Comparison of ENCODE assay signal across 12 cellular contexts in the genomic region with DNA sequence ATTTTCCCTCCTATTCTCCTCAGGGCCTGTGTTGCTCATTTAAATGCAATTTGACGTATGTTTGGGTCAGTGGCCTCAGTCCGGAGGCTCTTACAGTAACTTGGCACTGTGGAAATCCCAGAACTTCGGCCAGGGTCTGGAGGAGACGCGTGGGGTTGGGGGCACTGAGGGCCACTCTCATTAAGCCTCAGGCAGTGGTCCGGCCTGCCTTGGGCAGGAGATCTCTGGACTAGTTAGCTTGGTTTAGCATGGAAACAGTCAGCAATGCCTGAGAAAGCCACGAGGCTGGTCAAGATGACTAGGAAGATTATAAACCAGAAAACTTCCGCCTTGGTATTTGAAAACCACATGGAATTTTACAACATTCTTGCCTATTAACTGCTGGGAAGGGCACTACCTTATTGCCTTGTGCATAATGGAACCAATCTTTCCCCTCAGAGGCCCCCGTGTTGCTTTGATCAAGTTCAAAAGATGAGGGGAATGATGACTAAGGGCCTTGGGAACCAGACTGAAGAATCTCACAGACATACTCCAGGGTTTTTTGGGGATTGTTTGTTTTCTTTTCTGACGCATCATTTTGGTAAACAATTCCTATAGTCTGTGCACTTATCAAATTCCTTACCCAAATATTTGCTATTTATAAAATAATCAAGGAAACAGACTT.
DNase-seq lines count a peak whose midpoint lies in the region; ATAC-seq, FAIRE-seq and TF ChIP-seq lines count a peak whose summit lies in the region.
"Had no signal": no experiment of that assay in that cellular context is flagged by ENCODE, and none has a peak within 500 bp of the region (broad histone marks: within the 10 kb centered on the region; RNA-seq: fewer than 3 reads in every experiment).

No MANE protein-coding gene starts in this region.

- H3K4me3 ChIP-seq in K562, result no peak overlapping the region
- no peak overlapping the region for H3K4me3 ChIP-seq in kidney epithelial cell (ENCODE audit: low read depth, low read length)
- H3K4me3 ChIP-seq in vagina, result no peak overlapping the region
- H3K4me3 ChIP-seq: suprapubic skin had no signal

- H3K36me3 Mint-ChIP-seq in activated naive CD4-positive, alpha-beta T cell treated with anti-CD3 and anti-CD28 coated beads, Interleukin-2, amount 50 U/mL, for 24 hours, result no peaks in the 10 kb centered on the region
- H3K36me3 Mint-ChIP-seq in activated naive CD4-positive, alpha-beta T cell treated with anti-CD3 and anti-CD28 coated beads, Interleukin-2, amount 10 ng/mL, durations not matched to agents 7 days and 5 days, result no peaks in the 10 kb centered on the region

- H3K27ac Mint-ChIP-seq in activated naive CD4-positive, alpha-beta T cell treated with anti-CD3 and anti-CD28 coated beads, Interleukin-2, amount 50 U/mL, for 24 hours, result peak overlapping the region; percentile 68
- H3K27ac Mint-ChIP-seq in activated naive CD4-positive, alpha-beta T cell treated with anti-CD3 and anti-CD28 coated beads, Interleukin-2, amount 10 ng/mL, durations not matched to agents 7 days and 5 days, result no peak overlapping the region

- CTCF ChIA-PET in activated naive CD4-positive, alpha-beta T cell treated with anti-CD3 and anti-CD28 coated beads, Interleukin-2, amount 10 ng/mL, durations not matched to agents 7 days and 5 days (lab: Charles Lee), result no interaction called here
- CTCF ChIA-PET in K562 (lab: Yijun Ruan, JAX; ENCODE audit: low intra/inter-chr PET ratio), result no interaction called here

- H3K4me3 Mint-ChIP-seq in activated naive CD4-positive, alpha-beta T cell treated with anti-CD3 and anti-CD28 coated beads, Interleukin-2, amount 50 U/mL, for 24 hours, result no peak overlapping the region
- H3K4me3 Mint-ChIP-seq in activated naive CD4-positive, alpha-beta T cell treated with anti-CD3 and anti-CD28 coated beads, Interleukin-2, amount 10 ng/mL, durations not matched to agents 7 days and 5 days, result no peak overlapping the region

- no peak overlapping the region for H3K9ac ChIP-seq in K562 (ENCODE audit: insufficient read depth in 1 of 2, low read depth in 2 of 2, low read length in 2 of 2)

- in situ Hi-C loops in K562 (cut with MboI), result no loop called here

- H3K27me3 Mint-ChIP-seq in activated naive CD4-positive, alpha-beta T cell treated with anti-CD3 and anti-CD28 coated beads, Interleukin-2, amount 50 U/mL, for 24 hours, result peaks cover 7% of the 10 kb centered on the region
- peaks cover 28% of the 10 kb centered on the region for H3K27me3 Mint-ChIP-seq in activated naive CD4-positive, alpha-beta T cell treated with anti-CD3 and anti-CD28 coated beads, Interleukin-2, amount 10 ng/mL, durations not matched to agents 7 days and 5 days

- no peak for TF ChIP-seq CTCF in K562 (IDR thresholded peaks at IDR 0.05 in 2 of 3, conservative IDR thresholded peaks at IDR 0.05 in 1 of 3; ENCODE audit: insufficient read depth in 2 of 3, low read depth in 1 of 3, low read length in 3 of 3)
- TF ChIP-seq CTCF in kidney epithelial cell (IDR thresholded peaks at IDR 0.05; ENCODE audit: insufficient read depth, low read length, poor library complexity, severe bottlenecking), result no peak
- TF ChIP-seq CTCF in vagina (IDR thresholded peaks at IDR 0.05), result no peak

- intact Hi-C loops in K562 (cut with micrococcal nuclease) (no loop called here), vagina (cut with DNase I) (loop anchor here (5.0 kb wide), 1 partner anchor 183 kb away; no protein-coding TSS in a partner anchor)

- H3K79me2 ChIP-seq in K562 (ENCODE audit: control insufficient read depth, insufficient read depth, low read length), result no peaks in the 10 kb centered on the region

- ATAC-seq in K562, result no peak; the same call in 1 of the 3 replicates

- H3K27ac ChIP-seq in K562 (ENCODE audit: extremely low read depth, low read depth, low read length) (no peak overlapping the region), vagina (peak overlapping the region; percentile 58)
- H3K27ac ChIP-seq: suprapubic skin had no signal

- DNase-seq in activated naive CD4-positive, alpha-beta T cell treated with anti-CD3 and anti-CD28 coated beads, Interleukin-2, amount 10 ng/mL, durations not matched to agents 7 days and 5 days, result no peak
- DNase-seq in K562 (ENCODE audit: extremely low read depth in 1 of 4, low spot score in 3 of 4), result no peak
- DNase-seq in kidney epithelial cell (ENCODE audit: low read depth), result peak; percentile 92
- DNase-seq in vagina (ENCODE audit: extremely low spot score in 2 of 2), result no peak
- no peak for DNase-seq in NCI-H1417 (lab: John Stamatoyannopoulos, UW)
- no peak for DNase-seq in NK-92 (lab: John Stamatoyannopoulos, UW; ENCODE audit: unreplicated experiment)
- no peak for DNase-seq in NCI-H2107 (lab: John Stamatoyannopoulos, UW)
- DNase-seq: activated T-cell treated with anti-CD3 and anti-CD28 coated beads, Interleukin-2, amount 50 U/mL, for 1 hour; NCI-H2081 treated with DMSO at 0.1 percent for 48 hours had no signal

- H2AFZ ChIP-seq in K562 (ENCODE audit: low read depth, low read length), result peak overlapping the region; percentile 69; the same call in 1 of the 2 replicates

- BruUV-seq in K562 (replicated peaks; lab: Mats Ljungman, UMichigan), result no TSS peak

- POLR2A ChIA-PET in K562 (lab: Yijun Ruan, JAX), result no interaction called here

- no peaks in the 10 kb centered on the region for H3K36me3 ChIP-seq in K562 (ENCODE audit: control insufficient read depth, insufficient read depth, low read length)
- H3K36me3 ChIP-seq in kidney epithelial cell (ENCODE audit: control insufficient read depth, insufficient read depth, low read length), result no peaks in the 10 kb centered on the region
- no peaks in the 10 kb centered on the region for H3K36me3 ChIP-seq in vagina
- H3K36me3 ChIP-seq: suprapubic skin had no signal

- H3K27me3 ChIP-seq in K562 (ENCODE audit: control insufficient read depth in 2 of 2, insufficient read depth in 2 of 2, low read length in 2 of 2) (no peaks in the 10 kb centered on the region; a peak in 1 of 5 replicates), kidney epithelial cell (ENCODE audit: control insufficient read depth, insufficient read depth, low read length) (no peaks in the 10 kb centered on the region), vagina (no peaks in the 10 kb centered on the region)
- H3K27me3 ChIP-seq: suprapubic skin had no signal

- no peaks in the 10 kb centered on the region for H3K4me1 Mint-ChIP-seq in activated naive CD4-positive, alpha-beta T cell treated with anti-CD3 and anti-CD28 coated beads, Interleukin-2, amount 50 U/mL, for 24 hours
- H3K4me1 Mint-ChIP-seq in activated naive CD4-positive, alpha-beta T cell treated with anti-CD3 and anti-CD28 coated beads, Interleukin-2, amount 10 ng/mL, durations not matched to agents 7 days and 5 days, result peaks cover 4% of the 10 kb centered on the region

- 10% methylated on average over 10 of the region's 10 CpGs for WGBS in K562 (ENCODE audit: insufficient coverage, low coverage, missing lambda C conversion rate)

- no peak for TF ChIP-seq POLR2A in K562 (conservative IDR thresholded peaks at IDR 0.05)
- TF ChIP-seq POLR2A in vagina (IDR thresholded peaks at IDR 0.05), result no peak

- H3K9me3 ChIP-seq in K562 (replicated peaks; ENCODE audit: control insufficient read depth, insufficient read depth, low read depth, low read length), result no peaks in the 10 kb centered on the region
- H3K9me3 ChIP-seq in vagina, result no peaks in the 10 kb centered on the region
- H3K9me3 ChIP-seq: suprapubic skin had no signal

- H3K4me1 ChIP-seq in K562 (replicated peaks in 1 of 2; ENCODE audit: control insufficient read depth in 2 of 2, insufficient read depth in 2 of 2, low read length in 2 of 2) (no peaks in the 10 kb centered on the region), vagina (peaks cover 29% of the 10 kb centered on the region)

- TF ChIP-seq RAD21 in K562 (CRISPR knock-in tag; conservative IDR thresholded peaks at IDR 0.05 in 1 of 2, IDR thresholded peaks at IDR 0.05 in 1 of 2), result 0 out of 4 replicates have a peak, but pooled peaks of 1 of the 2 experiments have one; percentile 14

- FAIRE-seq in K562 (lab: Jason Lieb, UNC), result no peak
- FAIRE-seq: A204.1 had no signal

- H3K4me2 ChIP-seq in K562 (ENCODE audit: insufficient read depth, low read length), result no peak overlapping the region

- no peaks in the 10 kb centered on the region for H3K9me1 ChIP-seq in K562 (ENCODE audit: control insufficient read depth, insufficient read depth, low read length)

- no peaks in the 10 kb centered on the region for H4K20me1 ChIP-seq in K562 (replicated peaks; ENCODE audit: control insufficient read depth, insufficient read depth, low read length)

- no peak for TF ChIP-seq EP300 in K562 (IDR thresholded peaks at IDR 0.05; ENCODE audit: low read length)

- H3K9me3 Mint-ChIP-seq in activated naive CD4-positive, alpha-beta T cell treated with anti-CD3 and anti-CD28 coated beads, Interleukin-2, amount 50 U/mL, for 24 hours, result no peaks in the 10 kb centered on the region
- no peaks in the 10 kb centered on the region for H3K9me3 Mint-ChIP-seq in activated naive CD4-positive, alpha-beta T cell treated with anti-CD3 and anti-CD28 coated beads, Interleukin-2, amount 10 ng/mL, durations not matched to agents 7 days and 5 days

TF ChIP-seq in K562, 482 proteins besides CTCF, POLR2A, EP300 and RAD21 (continues in another document):
- TF ChIP-seq, protein P1, sequence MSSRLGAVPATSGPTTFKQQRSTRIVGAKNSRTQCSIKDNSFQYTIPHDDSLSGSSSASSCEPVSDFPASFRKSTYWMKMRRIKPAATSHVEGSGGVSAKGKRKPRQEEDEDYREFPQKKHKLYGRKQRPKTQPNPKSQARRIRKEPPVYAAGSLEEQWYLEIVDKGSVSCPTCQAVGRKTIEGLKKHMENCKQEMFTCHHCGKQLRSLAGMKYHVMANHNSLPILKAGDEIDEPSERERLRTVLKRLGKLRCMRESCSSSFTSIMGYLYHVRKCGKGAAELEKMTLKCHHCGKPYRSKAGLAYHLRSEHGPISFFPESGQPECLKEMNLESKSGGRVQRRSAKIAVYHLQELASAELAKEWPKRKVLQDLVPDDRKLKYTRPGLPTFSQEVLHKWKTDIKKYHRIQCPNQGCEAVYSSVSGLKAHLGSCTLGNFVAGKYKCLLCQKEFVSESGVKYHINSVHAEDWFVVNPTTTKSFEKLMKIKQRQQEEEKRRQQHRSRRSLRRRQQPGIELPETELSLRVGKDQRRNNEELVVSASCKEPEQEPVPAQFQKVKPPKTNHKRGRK (tag; IDR thresholded peaks at IDR 0.05), result no peak
- TF ChIP-seq SMAD4 (CRISPR knock-in tag; conservative IDR thresholded peaks at IDR 0.05) (0 out of 2 replicates have a peak, but pooled peaks have one; percentile 25), ZNF175 (CRISPR knock-in tag; IDR thresholded peaks at IDR 0.05; ENCODE audit: low read depth) (0 out of 2 replicates have a peak, but pooled peaks have one; percentile 41), DMBX1 (CRISPR knock-in tag; IDR thresholded peaks at IDR 0.05; ENCODE audit: borderline replicate concordance) (peak; percentile 70; the same call in 1 of the 2 replicates), E2F3 (CRISPR knock-in tag; IDR thresholded peaks at IDR 0.05) (0 out of 2 replicates have a peak, but pooled peaks have one; percentile 40), PCBP2 (IDR thresholded peaks at IDR 0.05; ENCODE audit: low read depth, low read length, poor library complexity, severe bottlenecking) (no peak), MEF2D (tag; conservative IDR thresholded peaks at IDR 0.05; ENCODE audit: low read depth) (0 out of 2 replicates have a peak, but pooled peaks have one; percentile 15), CHD2 (IDR thresholded peaks at IDR 0.05; ENCODE audit: low read depth, low read length) (no peak)
